1 cellular context compared by ENCODE assay signal in the genomic region with DNA sequence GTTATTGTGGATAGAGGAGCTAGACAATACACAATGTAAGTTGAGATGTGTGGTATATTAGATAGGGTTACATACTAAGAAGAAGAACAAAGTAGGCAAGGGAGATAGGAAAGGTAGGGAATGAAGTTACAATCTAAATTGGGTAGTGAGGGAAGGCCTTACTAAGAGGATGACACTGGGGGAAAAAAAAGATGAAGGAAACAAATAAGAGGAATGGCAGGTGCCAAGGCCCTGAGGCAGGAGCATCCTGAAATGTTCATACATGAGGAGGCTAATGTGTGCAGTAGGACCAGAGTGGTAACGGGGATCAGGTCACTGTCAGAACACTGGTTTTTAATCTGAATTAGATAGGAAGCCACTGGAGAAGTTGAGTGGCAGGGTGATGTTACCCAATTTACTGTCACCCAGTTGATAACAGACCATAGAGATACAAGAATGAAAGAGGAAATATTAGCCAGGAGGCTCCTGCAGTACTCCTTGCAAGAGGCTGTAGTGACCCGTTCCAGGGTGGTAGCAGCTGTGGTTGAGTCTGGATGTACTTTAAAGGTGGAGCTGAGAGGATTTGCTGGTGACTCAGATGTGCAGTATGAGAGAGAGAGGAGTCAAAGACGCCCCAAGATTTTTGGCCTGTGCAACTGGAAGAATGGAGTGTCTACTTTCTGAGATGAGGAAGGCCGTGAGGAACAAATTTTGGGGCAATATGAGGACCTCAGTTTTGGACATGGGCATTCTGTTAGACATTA.
TF ChIP-seq lines count a peak whose summit lies in the region.

No MANE protein-coding gene starts in this region.

TF ChIP-seq in H1, 55 proteins besides CTCF, POLR2A, EP300 and RAD21 (continued from another document):
- TF ChIP-seq, protein P1, sequence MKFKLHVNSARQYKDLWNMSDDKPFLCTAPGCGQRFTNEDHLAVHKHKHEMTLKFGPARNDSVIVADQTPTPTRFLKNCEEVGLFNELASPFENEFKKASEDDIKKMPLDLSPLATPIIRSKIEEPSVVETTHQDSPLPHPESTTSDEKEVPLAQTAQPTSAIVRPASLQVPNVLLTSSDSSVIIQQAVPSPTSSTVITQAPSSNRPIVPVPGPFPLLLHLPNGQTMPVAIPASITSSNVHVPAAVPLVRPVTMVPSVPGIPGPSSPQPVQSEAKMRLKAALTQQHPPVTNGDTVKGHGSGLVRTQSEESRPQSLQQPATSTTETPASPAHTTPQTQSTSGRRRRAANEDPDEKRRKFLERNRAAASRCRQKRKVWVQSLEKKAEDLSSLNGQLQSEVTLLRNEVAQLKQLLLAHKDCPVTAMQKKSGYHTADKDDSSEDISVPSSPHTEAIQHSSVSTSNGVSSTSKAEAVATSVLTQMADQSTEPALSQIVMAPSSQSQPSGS (IDR thresholded peaks at IDR 0.05; ENCODE audit: low read length), result no peak
TF ChIP-seq in H1: peak in this region for 0.
